In the genomic region with DNA sequence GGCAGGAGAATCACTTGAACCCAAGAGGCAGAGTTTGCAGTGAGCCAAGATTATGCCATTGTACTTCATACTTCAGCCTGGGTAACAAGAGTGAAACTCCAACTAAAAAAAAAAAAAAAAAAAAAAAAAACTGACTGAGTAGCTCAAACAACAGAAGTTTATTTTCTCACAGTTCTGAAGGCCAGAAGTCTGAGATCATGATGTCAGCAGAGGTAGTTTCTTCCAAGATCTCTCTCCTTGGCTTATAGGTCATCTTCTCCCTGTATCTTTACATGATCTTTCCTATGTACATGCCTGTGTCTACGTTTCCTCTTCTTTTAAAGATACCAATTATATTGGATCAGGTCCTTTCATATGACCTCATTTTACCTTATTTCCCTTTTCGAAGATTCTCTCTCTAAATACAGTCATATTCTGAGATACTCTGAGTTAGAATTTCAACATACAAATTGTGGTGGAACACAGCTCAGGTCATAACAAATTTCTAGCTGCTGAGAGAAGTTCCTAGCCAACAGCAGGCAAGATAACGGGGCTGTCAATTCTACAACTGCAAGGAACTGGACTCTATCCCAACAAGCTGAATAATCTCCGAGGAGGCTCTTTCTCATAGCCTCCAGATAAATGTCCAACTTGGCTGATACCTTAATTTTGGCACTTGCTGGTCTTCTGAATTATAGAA, we compare ENCODE assay signal across 13 cellular contexts.
"Had no signal": no experiment of that assay in that cellular context is flagged by ENCODE, and none has a peak within 500 bp of the region (broad histone marks: within the 10 kb centered on the region; RNA-seq: fewer than 3 reads in every experiment).

No MANE protein-coding gene starts in this region.

- H3K27me3 ChIP-seq: esophagus squamous epithelium, sigmoid colon, upper lobe of left lung had no signal

- H3K36me3 ChIP-seq: esophagus squamous epithelium, sigmoid colon, upper lobe of left lung had no signal

- H3K9me3 ChIP-seq: esophagus squamous epithelium, psoas muscle, sigmoid colon, upper lobe of left lung had no signal

- H3K4me3 ChIP-seq: esophagus squamous epithelium, psoas muscle, sigmoid colon, upper lobe of left lung had no signal

- DNase-seq: activated naive CD4-positive, alpha-beta T cell treated with Interleukin-2 at 50 U/mL for 16 hours; esophagus squamous epithelium; hypothalamus; kidney; mesenchymal stem cell; nucleus accumbens; psoas muscle; sigmoid colon; stimulated activated CD4-positive, alpha-beta T cell treated with anti-CD3 and anti-CD28 coated beads, Interleukin-1b, Interleukin-23, amount 100 ng/mL, for 48 hours; stimulated activated naive CD8-positive, alpha-beta T cell treated with anti-CD3 and anti-CD28 coated beads, Interleukin-15, amount 100 ng/mL, for 72 hours; upper lobe of left lung had no signal

- ATAC-seq: activated CD4-positive, CD25-positive, alpha-beta regulatory T cell treated with anti-CD3 and anti-CD28 coated beads, Interleukin-2, amount 50 U/mL, for 24 hours; natural killer cell treated with Interleukin-12 subunit alpha and Interleukin-12 subunit beta and Interleukin-15 and Interleukin-18, amount 100 ng/mL, for 72 hours; stimulated activated naive CD8-positive, alpha-beta T cell treated with anti-CD3 and anti-CD28 coated beads, Interleukin-15, amount 100 ng/mL, for 72 hours had no signal

- H3K4me1 ChIP-seq: esophagus squamous epithelium, psoas muscle, upper lobe of left lung had no signal

- H3K27ac ChIP-seq: psoas muscle, upper lobe of left lung had no signal
